21 cellular contexts compared by ENCODE assay signal in genomic region chr1:161048949-161049722, GRCh38. TPM values are rescaled to one million over a fixed set of nuclear protein-coding genes. Genes with fewer than 3 reads are reported as not detected.
DNase-seq lines count a peak whose midpoint lies in the region; ATAC-seq and TF ChIP-seq lines count a peak whose summit lies in the region.
"Had no signal": no experiment of that assay in that cellular context is flagged by ENCODE, and none has a peak within 500 bp of the region (broad histone marks: within the 10 kb centered on the region; RNA-seq: fewer than 3 reads in every experiment).

No MANE protein-coding gene starts in this region.

- H3K79me2 ChIP-seq in PC-9 (ENCODE audit: low read depth) = peaks cover 14% of the 10 kb centered on the region
- peaks cover 7% of the 10 kb centered on the region for H3K79me2 ChIP-seq in hepatocyte

- H3K27ac ChIP-seq in PC-9 (no peak overlapping the region), hepatocyte (no peak overlapping the region)
- H3K27ac ChIP-seq: esophagus muscularis mucosa, suprapubic skin had no signal

- TF ChIP-seq CTCF in CD14-positive monocyte (IDR thresholded peaks at IDR 0.05) = no peak
- no peak for TF ChIP-seq CTCF in Calu3 (IDR thresholded peaks at IDR 0.05; ENCODE audit: unreplicated experiment)
- no peak for TF ChIP-seq CTCF in PC-9 (conservative IDR thresholded peaks at IDR 0.05)
- TF ChIP-seq CTCF in hepatocyte (IDR thresholded peaks at IDR 0.05; ENCODE audit: poor library complexity) = no peak

- BruUV-seq in Calu3 (replicated peaks; lab: Mats Ljungman, UMichigan) = no TSS peak
- no TSS peak for BruUV-seq in PC-9 (replicated peaks; lab: Mats Ljungman, UMichigan)

- ATAC-seq in natural killer cell treated with Interleukin-12 subunit alpha and Interleukin-12 subunit beta and Interleukin-15 and Interleukin-18, amount 100 ng/mL, for 72 hours = no peak
- ATAC-seq: right cardiac atrium had no signal

- H3K27me3 ChIP-seq in PC-9 (ENCODE audit: insufficient read depth, low read depth) (no peaks in the 10 kb centered on the region), hepatocyte (no peaks in the 10 kb centered on the region)
- H3K27me3 ChIP-seq: MG63, suprapubic skin had no signal

- H3F3A ChIP-seq in PC-9 (ENCODE audit: insufficient read depth, low read depth) = peaks cover 3% of the 10 kb centered on the region; the same call in 1 of the 2 replicates

- DNase-seq in CD14-positive monocyte (ENCODE audit: low spot score) (no peak), Calu3 (no peak), hepatic stellate cell (ENCODE audit: low spot score) (no peak), PC-9 (no peak), hepatocyte (ENCODE audit: low spot score) (no peak)
- DNase-seq in natural killer cell treated with Interleukin-12 subunit alpha and Interleukin-12 subunit beta and Interleukin-15 and Interleukin-18, amount 100 ng/mL, for 72 hours (ENCODE audit: low spot score) = no peak
- DNase-seq: activated CD4-positive, alpha-beta T cell treated with anti-CD3 and anti-CD28 coated beads for 4 hours; cortex of kidney; DMS153; glutamatergic neuron; H9; MG63; NCI-H1930; NCI-H510A; right cardiac atrium; Right ventricle myocardium superior had no signal

- H3K4me2 ChIP-seq in PC-9 (no peak overlapping the region), hepatocyte (no peak overlapping the region)

- H3K36me3 ChIP-seq in PC-9 (ENCODE audit: low read depth) = no peaks in the 10 kb centered on the region
- no peaks in the 10 kb centered on the region for H3K36me3 ChIP-seq in hepatocyte (replicated peaks; ENCODE audit: insufficient read depth, low read depth)
- H3K36me3 ChIP-seq: esophagus muscularis mucosa, MG63 had no signal

- H3K4me3 ChIP-seq in PC-9 = no peak overlapping the region
- no peak overlapping the region for H3K4me3 ChIP-seq in hepatocyte
- H3K4me3 ChIP-seq: esophagus muscularis mucosa, MG63, suprapubic skin had no signal

- POLR2A ChIA-PET in PC-9 (lab: Charles Lee; ENCODE audit: unreplicated experiment) = no interaction called here

- peak overlapping the region; percentile 99 to 100 (median 100) for H3K27ac Mint-ChIP-seq in CD14-positive monocyte
- H3K27ac Mint-ChIP-seq in Calu3 (ENCODE audit: unreplicated experiment) = peak overlapping the region; percentile 68
- peak overlapping the region; percentile 47 for H3K27ac Mint-ChIP-seq in activated naive CD8-positive, alpha-beta T cell
- H3K27ac Mint-ChIP-seq in natural killer cell treated with Interleukin-12 subunit alpha and Interleukin-12 subunit beta and Interleukin-15 and Interleukin-18, amount 100 ng/mL, for 72 hours = peak overlapping the region; percentile 49 to 97
- H3K27ac Mint-ChIP-seq: H9 had no signal

- CTCF ChIA-PET in Calu3 (lab: Charles Lee) (interaction anchor here (0.6 kb wide), 1 partner anchor 594 kb away, joined by 3 read pairs; no protein-coding TSS in a partner anchor), PC-9 (lab: Charles Lee) (interaction anchor here (0.7 kb wide), 1 partner anchor 39 kb away, joined by 13 read pairs; no protein-coding TSS in a partner anchor)

- H3K9me3 Mint-ChIP-seq in CD14-positive monocyte (no peaks in the 10 kb centered on the region), Calu3 (ENCODE audit: low read depth, unreplicated experiment) (peaks cover 9% of the 10 kb centered on the region)
- H3K9me3 Mint-ChIP-seq in activated naive CD8-positive, alpha-beta T cell (ENCODE audit: low read depth) = no peaks in the 10 kb centered on the region
- H3K9me3 Mint-ChIP-seq in natural killer cell treated with Interleukin-12 subunit alpha and Interleukin-12 subunit beta and Interleukin-15 and Interleukin-18, amount 100 ng/mL, for 72 hours = no peaks in the 10 kb centered on the region

- H3K4me1 ChIP-seq in PC-9 (replicated peaks; ENCODE audit: insufficient read depth) (peaks cover 13% of the 10 kb centered on the region), hepatocyte (ENCODE audit: insufficient read depth) (peaks cover 7% of the 10 kb centered on the region)

- H3K9me3 ChIP-seq in PC-9 (ENCODE audit: insufficient read depth, low read depth) (peaks cover 16% of the 10 kb centered on the region), hepatocyte (ENCODE audit: low read depth) (peaks cover 7% of the 10 kb centered on the region)
- H3K9me3 ChIP-seq: esophagus muscularis mucosa, suprapubic skin had no signal

- H3K4me1 Mint-ChIP-seq in CD14-positive monocyte = peaks cover 60% of the 10 kb centered on the region
- no peaks in the 10 kb centered on the region for H3K4me1 Mint-ChIP-seq in Calu3 (ENCODE audit: low read depth, unreplicated experiment)
- peaks cover 30% of the 10 kb centered on the region for H3K4me1 Mint-ChIP-seq in activated naive CD8-positive, alpha-beta T cell (ENCODE audit: low read depth)
- H3K4me1 Mint-ChIP-seq in natural killer cell treated with Interleukin-12 subunit alpha and Interleukin-12 subunit beta and Interleukin-15 and Interleukin-18, amount 100 ng/mL, for 72 hours (ENCODE audit: low read depth in 2 of 2) = peaks cover 48 to 57% of the 10 kb centered on the region in 2 donors

- no peaks in the 10 kb centered on the region for H3K9me2 ChIP-seq in PC-9 (ENCODE audit: insufficient read depth)
- H3K9me2 ChIP-seq in hepatocyte (replicated peaks; ENCODE audit: insufficient read depth) = no peaks in the 10 kb centered on the region

- H3K4me3 Mint-ChIP-seq in CD14-positive monocyte (no peak overlapping the region), Calu3 (ENCODE audit: low read depth, unreplicated experiment) (no peak overlapping the region)
- H3K4me3 Mint-ChIP-seq in activated naive CD8-positive, alpha-beta T cell = no peak overlapping the region
- peak overlapping the region; percentile 12 for H3K4me3 Mint-ChIP-seq in natural killer cell treated with Interleukin-12 subunit alpha and Interleukin-12 subunit beta and Interleukin-15 and Interleukin-18, amount 100 ng/mL, for 72 hours
- H3K4me3 Mint-ChIP-seq: H9 had no signal

- H2AFZ ChIP-seq in PC-9 (no peak overlapping the region), hepatocyte (no peak overlapping the region)

- H4K20me1 ChIP-seq in PC-9 (ENCODE audit: insufficient read depth) = no peaks in the 10 kb centered on the region
- no peaks in the 10 kb centered on the region for H4K20me1 ChIP-seq in hepatocyte (ENCODE audit: insufficient read depth, poor library complexity, severe bottlenecking)

- intact Hi-C loops in CD14-positive monocyte (cut with micrococcal nuclease) (loop anchor here in 1 of 2 donors (5.0 kb wide), 1 partner anchor 88 kb away; no protein-coding TSS in a partner anchor), Calu3 (cut with micrococcal nuclease; ENCODE audit: unreplicated experiment) (loop anchor here (5.0 kb wide), 1 partner anchor 33 kb away; no protein-coding TSS in a partner anchor), PC-9 (cut with micrococcal nuclease; ENCODE audit: unreplicated experiment) (no loop called here)

- 97% methylated on average over 5 of the region's 5 CpGs for WGBS in hepatocyte (ENCODE audit: low lambda C conversion rate, missing lambda C conversion rate)

- H3K36me3 Mint-ChIP-seq in CD14-positive monocyte (peaks cover 66 to 73% of the 10 kb centered on the region in 2 donors), Calu3 (ENCODE audit: insufficient read depth, unreplicated experiment) (peaks cover 52% of the 10 kb centered on the region)
- H3K36me3 Mint-ChIP-seq in activated naive CD8-positive, alpha-beta T cell = peaks cover 2% of the 10 kb centered on the region
- H3K36me3 Mint-ChIP-seq in natural killer cell treated with Interleukin-12 subunit alpha and Interleukin-12 subunit beta and Interleukin-15 and Interleukin-18, amount 100 ng/mL, for 72 hours = peaks cover 43% of the 10 kb centered on the region

- H3K27me3 Mint-ChIP-seq in CD14-positive monocyte (ENCODE audit: low read depth in 3 of 3) = no peaks in the 10 kb centered on the region
- H3K27me3 Mint-ChIP-seq in Calu3 (ENCODE audit: unreplicated experiment) = no peaks in the 10 kb centered on the region
- no peaks in the 10 kb centered on the region for H3K27me3 Mint-ChIP-seq in activated naive CD8-positive, alpha-beta T cell
- H3K27me3 Mint-ChIP-seq in natural killer cell treated with Interleukin-12 subunit alpha and Interleukin-12 subunit beta and Interleukin-15 and Interleukin-18, amount 100 ng/mL, for 72 hours = no peaks in the 10 kb centered on the region

RNA-seq across cellular contexts. Expression of gene USF1, which starts 3.4 kb away (rescaled TPM):
- polyA plus RNA-seq in CD14-positive monocyte = 10 to 100 TPM in 1 of 2 donors, 1 to 10 TPM in 1; 6.3 to 25.5 TPM
- 72.1 and 75.4 TPM in 2 replicates for total RNA-seq in Calu3 (2022)
- total RNA-seq in natural killer cell treated with Interleukin-12 subunit alpha and Interleukin-12 subunit beta and Interleukin-15 and Interleukin-18, amount 100 ng/mL, for 72 hours = 10 to 100 TPM; 72.2 to 77.4 TPM
- total RNA-seq in PC-9 (2021) = 34.8 and 43.2 TPM in 2 replicates
- 62.1 and 85.1 TPM in 2 replicates for total RNA-seq in hepatocyte
- polyA plus RNA-seq in hepatocyte = 11.9 and 23.2 TPM in 2 replicates

RNA-seq across cellular contexts. Expression of gene TSTD1, which starts 10.4 kb away (rescaled TPM):
- 10 to 100 TPM; 11.8 to 20.3 TPM for polyA plus RNA-seq in CD14-positive monocyte
- 67.6 and 74.1 TPM in 2 replicates for total RNA-seq in Calu3 (2022)
- total RNA-seq in natural killer cell treated with Interleukin-12 subunit alpha and Interleukin-12 subunit beta and Interleukin-15 and Interleukin-18, amount 100 ng/mL, for 72 hours = 10 to 100 TPM; 10.5 to 47.2 TPM
- 51.4 and 70.8 TPM in 2 replicates for total RNA-seq in PC-9 (2021)
- 30.8 and 36.3 TPM in 2 replicates for total RNA-seq in hepatocyte
- polyA plus RNA-seq in hepatocyte = 101 and 102 TPM in 2 replicates

RNA-seq across cellular contexts. Expression of gene ARHGAP30, which starts 20.6 kb away (rescaled TPM):
- polyA plus RNA-seq in CD14-positive monocyte = 100 to 1,000 TPM; 101 to 140 TPM
- total RNA-seq in Calu3 (2022) = 1.7 and 2.9 TPM in 2 replicates
- total RNA-seq in natural killer cell treated with Interleukin-12 subunit alpha and Interleukin-12 subunit beta and Interleukin-15 and Interleukin-18, amount 100 ng/mL, for 72 hours = 100 to 1,000 TPM; 217 to 250 TPM
- total RNA-seq in PC-9 (2021) = 0.46 and 0.65 TPM in 2 replicates
- 0.52 and 0.80 TPM in 2 replicates for total RNA-seq in hepatocyte
- 1.4 and 1.7 TPM in 2 replicates for polyA plus RNA-seq in hepatocyte
- total RNA-seq: lung microvascular endothelial cell had no signal

RNA-seq across cellular contexts. Expression of gene F11R, which starts 28.2 kb away (rescaled TPM):
- polyA plus RNA-seq in CD14-positive monocyte (10 to 100 TPM; 35.9 to 58.0 TPM), hepatocyte (148 and 149 TPM in 2 replicates)
- total RNA-seq in Calu3 (2022) (157 and 173 TPM in 2 replicates), PC-9 (2021) (99.9 and 117 TPM in 2 replicates), hepatocyte (140 and 180 TPM in 2 replicates)
- total RNA-seq in natural killer cell treated with Interleukin-12 subunit alpha and Interleukin-12 subunit beta and Interleukin-15 and Interleukin-18, amount 100 ng/mL, for 72 hours = 10 to 100 TPM; 11.0 to 25.9 TPM

RNA-seq across cellular contexts. Expression of gene NECTIN4, which starts 40.2 kb away (rescaled TPM):
- polyA plus RNA-seq in CD14-positive monocyte = under 1 TPM in 1 of 2 donors, not detected in 1; 0.07 TPM
- total RNA-seq in Calu3 (2022) = 24.9 and 42.4 TPM in 2 replicates
- not detected for total RNA-seq in natural killer cell treated with Interleukin-12 subunit alpha and Interleukin-12 subunit beta and Interleukin-15 and Interleukin-18, amount 100 ng/mL, for 72 hours
- 8.8 and 9.0 TPM in 2 replicates for total RNA-seq in PC-9 (2021)
- total RNA-seq in hepatocyte = 5.9 and 7.0 TPM in 2 replicates
- polyA plus RNA-seq in hepatocyte = 8.5 and 12.7 TPM in 2 replicates
- total RNA-seq: esophagus muscularis mucosa; lung microvascular endothelial cell; right cardiac atrium; Right ventricle myocardium superior; T-helper 1 cell treated with Interleukin-12 subunit alpha and Interleukin-12 subunit beta and Interleukin-4 antibody, amounts not matched to agents 30 ng/mL and 1 ng/mL, for 36 hours had no signal

Comparison
In these comparisons a context has a peak if more than half of its experiments do, and no peak if none do; other contexts are left out.
1. H3K27ac Mint-ChIP-seq: peak in every context shown above with its lines; median percentile 100 in CD14-positive monocyte; 73 in natural killer cell treated with Interleukin-12 subunit alpha and Interleukin-12 subunit beta and Interleukin-15 and Interleukin-18, amount 100 ng/mL, for 72 hours; 68 in Calu3; 47 in activated naive CD8-positive, alpha-beta T cell.
2. RNA of gene ARHGAP30, which starts 20.6 kb away (total RNA-seq): 217 to 250 TPM in natural killer cell treated with Interleukin-12 subunit alpha and Interleukin-12 subunit beta and Interleukin-15 and Interleukin-18, amount 100 ng/mL, for 72 hours; 1.7 to 2.9 TPM in Calu3, 0.52 to 0.80 TPM in hepatocyte and 0.46 to 0.65 TPM in PC-9; every median in the first group is over 10 times any median in the second.